Comparison of ENCODE assay signal across 1 cellular context in genomic region chr14:76784881-76785280, GRCh38.
TF ChIP-seq lines count a peak whose summit lies in the region.

No MANE protein-coding gene starts in this region.

TF ChIP-seq in GM12878, 131 proteins besides CTCF, POLR2A, EP300 and RAD21:
- no peak for TF ChIP-seq E4F1 (IDR thresholded peaks at IDR 0.05; ENCODE audit: borderline replicate concordance, partially characterized antibody)
- TF ChIP-seq, protein P1, sequence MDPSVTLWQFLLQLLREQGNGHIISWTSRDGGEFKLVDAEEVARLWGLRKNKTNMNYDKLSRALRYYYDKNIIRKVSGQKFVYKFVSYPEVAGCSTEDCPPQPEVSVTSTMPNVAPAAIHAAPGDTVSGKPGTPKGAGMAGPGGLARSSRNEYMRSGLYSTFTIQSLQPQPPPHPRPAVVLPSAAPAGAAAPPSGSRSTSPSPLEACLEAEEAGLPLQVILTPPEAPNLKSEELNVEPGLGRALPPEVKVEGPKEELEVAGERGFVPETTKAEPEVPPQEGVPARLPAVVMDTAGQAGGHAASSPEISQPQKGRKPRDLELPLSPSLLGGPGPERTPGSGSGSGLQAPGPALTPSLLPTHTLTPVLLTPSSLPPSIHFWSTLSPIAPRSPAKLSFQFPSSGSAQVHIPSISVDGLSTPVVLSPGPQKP (IDR thresholded peaks at IDR 0.05; ENCODE audit: low read depth, low read length): no peak
- TF ChIP-seq, protein P2, sequence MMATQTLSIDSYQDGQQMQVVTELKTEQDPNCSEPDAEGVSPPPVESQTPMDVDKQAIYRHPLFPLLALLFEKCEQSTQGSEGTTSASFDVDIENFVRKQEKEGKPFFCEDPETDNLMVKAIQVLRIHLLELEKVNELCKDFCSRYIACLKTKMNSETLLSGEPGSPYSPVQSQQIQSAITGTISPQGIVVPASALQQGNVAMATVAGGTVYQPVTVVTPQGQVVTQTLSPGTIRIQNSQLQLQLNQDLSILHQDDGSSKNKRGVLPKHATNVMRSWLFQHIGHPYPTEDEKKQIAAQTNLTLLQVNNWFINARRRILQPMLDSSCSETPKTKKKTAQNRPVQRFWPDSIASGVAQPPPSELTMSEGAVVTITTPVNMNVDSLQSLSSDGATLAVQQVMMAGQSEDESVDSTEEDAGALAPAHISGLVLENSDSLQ (IDR thresholded peaks at IDR 0.05): peak; percentile 31; the same call in 1 of the 2 replicates
- no peak for TF ChIP-seq HCFC1 (IDR thresholded peaks at IDR 0.05; ENCODE audit: low read length)
- TF ChIP-seq LARP7 (IDR thresholded peaks at IDR 0.05): no peak
- TF ChIP-seq ZNF207 (IDR thresholded peaks at IDR 0.05; ENCODE audit: borderline replicate concordance): no peak
- TF ChIP-seq SKIL (IDR thresholded peaks at IDR 0.05; ENCODE audit: low read depth, poor library complexity, severe bottlenecking): no peak
- TF ChIP-seq, protein P3, sequence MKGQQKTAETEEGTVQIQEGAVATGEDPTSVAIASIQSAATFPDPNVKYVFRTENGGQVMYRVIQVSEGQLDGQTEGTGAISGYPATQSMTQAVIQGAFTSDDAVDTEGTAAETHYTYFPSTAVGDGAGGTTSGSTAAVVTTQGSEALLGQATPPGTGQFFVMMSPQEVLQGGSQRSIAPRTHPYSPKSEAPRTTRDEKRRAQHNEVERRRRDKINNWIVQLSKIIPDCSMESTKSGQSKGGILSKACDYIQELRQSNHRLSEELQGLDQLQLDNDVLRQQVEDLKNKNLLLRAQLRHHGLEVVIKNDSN (IDR thresholded peaks at IDR 0.05; ENCODE audit: borderline replicate concordance, extremely low read length, insufficient read depth, low read depth, low read length): no peak
- TF ChIP-seq SREBF2 (IDR thresholded peaks at IDR 0.05; ENCODE audit: low read length): no peak
- no peak for TF ChIP-seq RB1 (IDR thresholded peaks at IDR 0.05; ENCODE audit: borderline replicate concordance)
- peak; percentile 61; the same call in 1 of the 2 replicates for TF ChIP-seq SMC3 (IDR thresholded peaks at IDR 0.05; ENCODE audit: borderline replicate concordance, low read length)
- TF ChIP-seq, protein P4, sequence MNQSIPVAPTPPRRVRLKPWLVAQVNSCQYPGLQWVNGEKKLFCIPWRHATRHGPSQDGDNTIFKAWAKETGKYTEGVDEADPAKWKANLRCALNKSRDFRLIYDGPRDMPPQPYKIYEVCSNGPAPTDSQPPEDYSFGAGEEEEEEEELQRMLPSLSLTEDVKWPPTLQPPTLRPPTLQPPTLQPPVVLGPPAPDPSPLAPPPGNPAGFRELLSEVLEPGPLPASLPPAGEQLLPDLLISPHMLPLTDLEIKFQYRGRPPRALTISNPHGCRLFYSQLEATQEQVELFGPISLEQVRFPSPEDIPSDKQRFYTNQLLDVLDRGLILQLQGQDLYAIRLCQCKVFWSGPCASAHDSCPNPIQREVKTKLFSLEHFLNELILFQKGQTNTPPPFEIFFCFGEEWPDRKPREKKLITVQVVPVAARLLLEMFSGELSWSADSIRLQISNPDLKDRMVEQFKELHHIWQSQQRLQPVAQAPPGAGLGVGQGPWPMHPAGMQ (IDR thresholded peaks at IDR 0.05; ENCODE audit: borderline replicate concordance): no peak
